1 cellular context compared by ENCODE assay signal in the genomic region with DNA sequence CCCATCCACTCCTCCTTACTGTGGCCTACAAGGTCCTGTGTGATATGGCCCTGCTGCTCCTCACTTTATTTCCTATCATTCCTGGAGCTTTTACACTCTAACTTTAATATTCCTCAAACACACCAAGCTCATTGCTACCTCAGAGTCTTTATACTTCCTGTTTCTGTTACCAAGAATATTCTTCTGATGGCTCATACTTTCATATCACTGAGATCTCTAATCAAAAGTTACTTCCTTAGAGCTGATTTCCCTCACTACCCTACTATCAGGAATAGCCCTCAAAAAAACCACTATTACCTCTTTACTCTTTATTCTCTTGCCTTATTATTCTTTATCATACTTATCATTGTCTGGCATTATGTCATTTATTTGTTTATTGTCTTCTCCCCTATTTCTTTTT.
TF ChIP-seq lines count a peak whose summit lies in the region.

No MANE protein-coding gene starts in this region.

TF ChIP-seq in SK-N-SH treated with all-trans-retinoic acid at 6 μM for 48 hours, 23 proteins besides CTCF, POLR2A, EP300 and RAD21 (continued from another document):
- TF ChIP-seq, protein P1, sequence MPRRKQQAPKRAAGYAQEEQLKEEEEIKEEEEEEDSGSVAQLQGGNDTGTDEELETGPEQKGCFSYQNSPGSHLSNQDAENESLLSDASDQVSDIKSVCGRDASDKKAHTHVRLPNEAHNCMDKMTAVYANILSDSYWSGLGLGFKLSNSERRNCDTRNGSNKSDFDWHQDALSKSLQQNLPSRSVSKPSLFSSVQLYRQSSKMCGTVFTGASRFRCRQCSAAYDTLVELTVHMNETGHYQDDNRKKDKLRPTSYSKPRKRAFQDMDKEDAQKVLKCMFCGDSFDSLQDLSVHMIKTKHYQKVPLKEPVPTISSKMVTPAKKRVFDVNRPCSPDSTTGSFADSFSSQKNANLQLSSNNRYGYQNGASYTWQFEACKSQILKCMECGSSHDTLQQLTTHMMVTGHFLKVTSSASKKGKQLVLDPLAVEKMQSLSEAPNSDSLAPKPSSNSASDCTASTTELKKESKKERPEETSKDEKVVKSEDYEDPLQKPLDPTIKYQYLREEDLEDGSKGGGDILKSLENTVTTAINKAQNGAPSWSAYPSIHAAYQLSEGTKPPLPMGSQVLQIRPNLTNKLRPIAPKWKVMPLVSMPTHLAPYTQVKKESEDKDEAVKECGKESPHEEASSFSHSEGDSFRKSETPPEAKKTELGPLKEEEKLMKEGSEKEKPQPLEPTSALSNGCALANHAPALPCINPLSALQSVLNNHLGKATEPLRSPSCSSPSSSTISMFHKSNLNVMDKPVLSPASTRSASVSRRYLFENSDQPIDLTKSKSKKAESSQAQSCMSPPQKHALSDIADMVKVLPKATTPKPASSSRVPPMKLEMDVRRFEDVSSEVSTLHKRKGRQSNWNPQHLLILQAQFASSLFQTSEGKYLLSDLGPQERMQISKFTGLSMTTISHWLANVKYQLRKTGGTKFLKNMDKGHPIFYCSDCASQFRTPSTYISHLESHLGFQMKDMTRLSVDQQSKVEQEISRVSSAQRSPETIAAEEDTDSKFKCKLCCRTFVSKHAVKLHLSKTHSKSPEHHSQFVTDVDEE (CRISPR knock-in tag; IDR thresholded peaks at IDR 0.05) = no peak
- no peak for TF ChIP-seq SNAI2 (CRISPR knock-in tag; IDR thresholded peaks at IDR 0.05)
- TF ChIP-seq BACH2 (CRISPR knock-in tag; IDR thresholded peaks at IDR 0.05; ENCODE audit: borderline replicate concordance) = no peak
- TF ChIP-seq CSDC2 (CRISPR knock-in tag; IDR thresholded peaks at IDR 0.05) = no peak
- TF ChIP-seq ZNF565 (CRISPR knock-in tag; conservative IDR thresholded peaks at IDR 0.05; ENCODE audit: low read depth) = no peak
- no peak for TF ChIP-seq TCF4 (CRISPR knock-in tag; IDR thresholded peaks at IDR 0.05; ENCODE audit: borderline replicate concordance)
- TF ChIP-seq, protein P2, sequence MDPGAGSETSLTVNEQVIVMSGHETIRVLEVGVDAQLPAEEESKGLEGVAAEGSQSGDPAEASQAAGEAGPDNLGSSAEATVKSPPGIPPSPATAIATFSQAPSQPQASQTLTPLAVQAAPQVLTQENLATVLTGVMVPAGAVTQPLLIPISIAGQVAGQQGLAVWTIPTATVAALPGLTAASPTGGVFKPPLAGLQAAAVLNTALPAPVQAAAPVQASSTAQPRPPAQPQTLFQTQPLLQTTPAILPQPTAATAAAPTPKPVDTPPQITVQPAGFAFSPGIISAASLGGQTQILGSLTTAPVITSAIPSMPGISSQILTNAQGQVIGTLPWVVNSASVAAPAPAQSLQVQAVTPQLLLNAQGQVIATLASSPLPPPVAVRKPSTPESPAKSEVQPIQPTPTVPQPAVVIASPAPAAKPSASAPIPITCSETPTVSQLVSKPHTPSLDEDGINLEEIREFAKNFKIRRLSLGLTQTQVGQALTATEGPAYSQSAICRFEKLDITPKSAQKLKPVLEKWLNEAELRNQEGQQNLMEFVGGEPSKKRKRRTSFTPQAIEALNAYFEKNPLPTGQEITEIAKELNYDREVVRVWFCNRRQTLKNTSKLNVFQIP (CRISPR knock-in tag; IDR thresholded peaks at IDR 0.05; ENCODE audit: borderline replicate concordance, low read depth) = no peak
- TF ChIP-seq ZFP30 (CRISPR knock-in tag; IDR thresholded peaks at IDR 0.05) = no peak
- no peak for TF ChIP-seq ZFP3 (CRISPR knock-in tag; IDR thresholded peaks at IDR 0.05)
- no peak for TF ChIP-seq RARB (CRISPR knock-in tag; IDR thresholded peaks at IDR 0.05)
- no peak for TF ChIP-seq ZNF8 (CRISPR knock-in tag; IDR thresholded peaks at IDR 0.05)
- TF ChIP-seq, protein P3, sequence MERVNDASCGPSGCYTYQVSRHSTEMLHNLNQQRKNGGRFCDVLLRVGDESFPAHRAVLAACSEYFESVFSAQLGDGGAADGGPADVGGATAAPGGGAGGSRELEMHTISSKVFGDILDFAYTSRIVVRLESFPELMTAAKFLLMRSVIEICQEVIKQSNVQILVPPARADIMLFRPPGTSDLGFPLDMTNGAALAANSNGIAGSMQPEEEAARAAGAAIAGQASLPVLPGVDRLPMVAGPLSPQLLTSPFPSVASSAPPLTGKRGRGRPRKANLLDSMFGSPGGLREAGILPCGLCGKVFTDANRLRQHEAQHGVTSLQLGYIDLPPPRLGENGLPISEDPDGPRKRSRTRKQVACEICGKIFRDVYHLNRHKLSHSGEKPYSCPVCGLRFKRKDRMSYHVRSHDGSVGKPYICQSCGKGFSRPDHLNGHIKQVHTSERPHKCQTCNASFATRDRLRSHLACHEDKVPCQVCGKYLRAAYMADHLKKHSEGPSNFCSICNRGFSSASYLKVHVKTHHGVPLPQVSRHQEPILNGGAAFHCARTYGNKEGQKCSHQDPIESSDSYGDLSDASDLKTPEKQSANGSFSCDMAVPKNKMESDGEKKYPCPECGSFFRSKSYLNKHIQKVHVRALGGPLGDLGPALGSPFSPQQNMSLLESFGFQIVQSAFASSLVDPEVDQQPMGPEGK (CRISPR knock-in tag; IDR thresholded peaks at IDR 0.05; ENCODE audit: borderline replicate concordance) = no peak
- TF ChIP-seq, protein P4, sequence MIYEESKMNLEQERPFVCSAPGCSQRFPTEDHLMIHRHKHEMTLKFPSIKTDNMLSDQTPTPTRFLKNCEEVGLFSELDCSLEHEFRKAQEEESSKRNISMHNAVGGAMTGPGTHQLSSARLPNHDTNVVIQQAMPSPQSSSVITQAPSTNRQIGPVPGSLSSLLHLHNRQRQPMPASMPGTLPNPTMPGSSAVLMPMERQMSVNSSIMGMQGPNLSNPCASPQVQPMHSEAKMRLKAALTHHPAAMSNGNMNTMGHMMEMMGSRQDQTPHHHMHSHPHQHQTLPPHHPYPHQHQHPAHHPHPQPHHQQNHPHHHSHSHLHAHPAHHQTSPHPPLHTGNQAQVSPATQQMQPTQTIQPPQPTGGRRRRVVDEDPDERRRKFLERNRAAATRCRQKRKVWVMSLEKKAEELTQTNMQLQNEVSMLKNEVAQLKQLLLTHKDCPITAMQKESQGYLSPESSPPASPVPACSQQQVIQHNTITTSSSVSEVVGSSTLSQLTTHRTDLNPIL (CRISPR knock-in tag; IDR thresholded peaks at IDR 0.05; ENCODE audit: low read depth) = no peak
- no peak for TF ChIP-seq ESRRG (CRISPR knock-in tag; IDR thresholded peaks at IDR 0.05)
- no peak for TF ChIP-seq GLIS3 (CRISPR knock-in tag; IDR thresholded peaks at IDR 0.05)
